In genomic region chr9:105500108-105500766, GRCh38 we compare ENCODE assay signal across 10 cellular contexts. TPM values are rescaled to one million over a fixed set of nuclear protein-coding genes. Genes with fewer than 3 reads are reported as not detected.
DNase-seq lines count a peak whose midpoint lies in the region; ATAC-seq and TF ChIP-seq lines count a peak whose summit lies in the region.
"Had no signal": no experiment of that assay in that cellular context is flagged by ENCODE, and none has a peak within 500 bp of the region (broad histone marks: within the 10 kb centered on the region; RNA-seq: fewer than 3 reads in every experiment).

No MANE protein-coding gene starts in this region.

- WGBS in GM23248 (ENCODE audit: low coverage in 1 of 2, low lambda C conversion rate in 2 of 2, missing lambda C conversion rate in 2 of 2), 2 experiments = 93 to 100% methylated on average over 2 of the region's 2 CpGs
- no CpG with 5 or more reads among the region's 2 CpGs for WGBS in neuronal stem cell (ENCODE audit: extremely low coverage in 2 of 2, insufficient read length in 2 of 2, insufficient replicate concordance in 1 of 2), 2 donors

- no peaks in the 10 kb centered on the region for H3K27me3 Mint-ChIP-seq in activated CD8-positive, alpha-beta memory T cell treated with anti-CD3 and anti-CD28 coated beads, Interleukin-2, amount 10 ng/mL, durations not matched to agents 7 days and 5 days
- H3K27me3 Mint-ChIP-seq in activated CD8-positive, alpha-beta T cell treated with anti-CD3 and anti-CD28 coated beads for 36 hours = no peaks in the 10 kb centered on the region
- H3K27me3 Mint-ChIP-seq: activated CD4-positive, alpha-beta T cell treated with anti-CD3 and anti-CD28 coated beads, Interleukin-2, amount 10 ng/mL, durations not matched to agents 7 days and 5 days had no signal

- H4K8ac ChIP-seq in neuronal stem cell (ENCODE audit: low read depth, low read length) = no peak overlapping the region

- H2AFZ ChIP-seq in GM23248 (no peak overlapping the region), neuronal stem cell (ENCODE audit: low read length) (no peak overlapping the region)

- peaks cover 6% of the 10 kb centered on the region for H3K4me1 Mint-ChIP-seq in activated CD8-positive, alpha-beta memory T cell treated with anti-CD3 and anti-CD28 coated beads, Interleukin-2, amount 10 ng/mL, durations not matched to agents 7 days and 5 days
- H3K4me1 Mint-ChIP-seq in activated CD8-positive, alpha-beta T cell treated with anti-CD3 and anti-CD28 coated beads for 36 hours (ENCODE audit: low read depth) = no peaks in the 10 kb centered on the region

- H4K20me1 ChIP-seq in GM23248 (ENCODE audit: insufficient read depth) = no peaks in the 10 kb centered on the region

- H3K4me2 ChIP-seq in GM23248 (ENCODE audit: unreplicated experiment) (no peak overlapping the region), neuronal stem cell (ENCODE audit: insufficient read depth, low read length, poor library complexity, severe bottlenecking) (no peak overlapping the region)

- no peaks in the 10 kb centered on the region for H3K9me3 Mint-ChIP-seq in activated CD8-positive, alpha-beta memory T cell treated with anti-CD3 and anti-CD28 coated beads, Interleukin-2, amount 10 ng/mL, durations not matched to agents 7 days and 5 days (ENCODE audit: low read depth)
- no peaks in the 10 kb centered on the region for H3K9me3 Mint-ChIP-seq in activated CD8-positive, alpha-beta T cell treated with anti-CD3 and anti-CD28 coated beads for 36 hours
- H3K9me3 Mint-ChIP-seq: activated CD4-positive, alpha-beta T cell treated with anti-CD3 and anti-CD28 coated beads, Interleukin-2, amount 10 ng/mL, durations not matched to agents 7 days and 5 days had no signal

- H3K9ac ChIP-seq in GM23248 = no peak overlapping the region
- no peak overlapping the region for H3K9ac ChIP-seq in neuronal stem cell (ENCODE audit: low read depth, low read length, poor library complexity)

- DNase-seq in kidney glomerular epithelial cell (lab: John Stamatoyannopoulos, UW) = peak; percentile 57
- DNase-seq in activated CD8-positive, alpha-beta memory T cell treated with anti-CD3 and anti-CD28 coated beads, Interleukin-2, amount 10 ng/mL, durations not matched to agents 7 days and 5 days = no peak
- DNase-seq in GM23248 = no peak
- no peak for DNase-seq in neuronal stem cell (ENCODE audit: low spot score)
- DNase-seq in activated CD8-positive, alpha-beta T cell treated with anti-CD3 and anti-CD28 coated beads for 36 hours = no peak
- DNase-seq: activated CD4-positive, alpha-beta T cell treated with anti-CD3 and anti-CD28 coated beads, Interleukin-2, amount 10 ng/mL, durations not matched to agents 7 days and 5 days; NCI-H2107 had no signal

- H3K9me3 ChIP-seq in GM23248 (ENCODE audit: low read depth) = no peaks in the 10 kb centered on the region
- peaks cover 0 to 4% of the 10 kb centered on the region in 2 donors for H3K9me3 ChIP-seq in neuronal stem cell (replicated peaks in 1 of 2; ENCODE audit: control insufficient read depth in 2 of 2, insufficient read depth in 1 of 2, low read depth in 1 of 2, low read length in 2 of 2)

- no peaks in the 10 kb centered on the region for H3K36me3 ChIP-seq in GM23248 (ENCODE audit: low read depth)
- H3K36me3 ChIP-seq in neuronal stem cell (replicated peaks in 1 of 2; ENCODE audit: control insufficient read depth in 2 of 2, insufficient read depth in 2 of 2, low read length in 2 of 2) = peaks cover 0 to 5% of the 10 kb centered on the region in 2 donors

- no peak overlapping the region for H2BK12ac ChIP-seq in neuronal stem cell (ENCODE audit: low read length)

- H3K27ac ChIP-seq in GM23248 = no peak overlapping the region
- no peak overlapping the region for H3K27ac ChIP-seq in neuronal stem cell (replicated peaks; ENCODE audit: low read length)

- H3K79me1 ChIP-seq in neuronal stem cell (ENCODE audit: low read depth, low read length) = no peaks in the 10 kb centered on the region

- H2BK15ac ChIP-seq in neuronal stem cell (ENCODE audit: low read length) = no peak overlapping the region

- H3K14ac ChIP-seq in neuronal stem cell (ENCODE audit: low read length) = no peak overlapping the region

- H3K4ac ChIP-seq in neuronal stem cell (ENCODE audit: low read length) = no peak overlapping the region

- POLR2A ChIA-PET in activated CD8-positive, alpha-beta T cell treated with anti-CD3 and anti-CD28 coated beads for 36 hours (lab: Charles Lee) = no interaction called here

- H3F3A ChIP-seq in GM23248 (ENCODE audit: insufficient read depth) = no peaks in the 10 kb centered on the region

- no peaks in the 10 kb centered on the region for H3K9me2 ChIP-seq in GM23248 (ENCODE audit: insufficient read depth)

- intact Hi-C loops in activated CD8-positive, alpha-beta T cell treated with anti-CD3 and anti-CD28 coated beads for 36 hours (cut with micrococcal nuclease) = no loop called here

- CTCF ChIA-PET in activated CD8-positive, alpha-beta memory T cell treated with anti-CD3 and anti-CD28 coated beads, Interleukin-2, amount 10 ng/mL, durations not matched to agents 7 days and 5 days (lab: Charles Lee) = interaction anchor here (1.7 kb wide), 1 partner anchor 23 kb away, joined by 4 read pairs; no protein-coding TSS in a partner anchor
- CTCF ChIA-PET in activated CD8-positive, alpha-beta T cell treated with anti-CD3 and anti-CD28 coated beads for 36 hours (lab: Charles Lee) = interaction anchor here (0.7 kb wide), 1 partner anchor 10 kb away, joined by 3 read pairs; no protein-coding TSS in a partner anchor

- no peak overlapping the region for H4K91ac ChIP-seq in neuronal stem cell (ENCODE audit: low read depth, low read length, poor library complexity)

- in situ Hi-C loops in GM23248 (cut with MboI) = no loop called here

- no peak overlapping the region for H3K4me3 Mint-ChIP-seq in activated CD8-positive, alpha-beta memory T cell treated with anti-CD3 and anti-CD28 coated beads, Interleukin-2, amount 10 ng/mL, durations not matched to agents 7 days and 5 days
- H3K4me3 Mint-ChIP-seq in activated CD8-positive, alpha-beta T cell treated with anti-CD3 and anti-CD28 coated beads for 36 hours = no peak overlapping the region
- H3K4me3 Mint-ChIP-seq: activated CD4-positive, alpha-beta T cell treated with anti-CD3 and anti-CD28 coated beads, Interleukin-2, amount 10 ng/mL, durations not matched to agents 7 days and 5 days had no signal

- H3K36me3 Mint-ChIP-seq in activated CD8-positive, alpha-beta memory T cell treated with anti-CD3 and anti-CD28 coated beads, Interleukin-2, amount 10 ng/mL, durations not matched to agents 7 days and 5 days = peaks cover 2% of the 10 kb centered on the region
- H3K36me3 Mint-ChIP-seq in activated CD8-positive, alpha-beta T cell treated with anti-CD3 and anti-CD28 coated beads for 36 hours (ENCODE audit: low read depth) = no peaks in the 10 kb centered on the region

- no peak overlapping the region for H3K18ac ChIP-seq in neuronal stem cell (ENCODE audit: low read length)

- H3K79me2 ChIP-seq in GM23248 (ENCODE audit: insufficient read depth) = peaks cover 72% of the 10 kb centered on the region

- H2AK5ac ChIP-seq in neuronal stem cell (ENCODE audit: low read depth, low read length) = no peak overlapping the region

- no peak overlapping the region for H3K27ac Mint-ChIP-seq in activated CD8-positive, alpha-beta memory T cell treated with anti-CD3 and anti-CD28 coated beads, Interleukin-2, amount 10 ng/mL, durations not matched to agents 7 days and 5 days
- no peak overlapping the region for H3K27ac Mint-ChIP-seq in activated CD8-positive, alpha-beta T cell treated with anti-CD3 and anti-CD28 coated beads for 36 hours
- H3K27ac Mint-ChIP-seq: activated CD4-positive, alpha-beta T cell treated with anti-CD3 and anti-CD28 coated beads, Interleukin-2, amount 10 ng/mL, durations not matched to agents 7 days and 5 days had no signal

- H2BK120ac ChIP-seq in neuronal stem cell (ENCODE audit: low read depth, low read length) = no peak overlapping the region

- no peak for TF ChIP-seq CTCF in activated CD8-positive, alpha-beta T cell treated with anti-CD3 and anti-CD28 coated beads for 36 hours (IDR thresholded peaks at IDR 0.05)

- H3K4me1 ChIP-seq in GM23248 (ENCODE audit: insufficient read depth) (peaks cover 6% of the 10 kb centered on the region; the same call in 1 of the 2 replicates), neuronal stem cell (ENCODE audit: control insufficient read depth in 2 of 2, insufficient read depth in 1 of 2, low read depth in 1 of 2, low read length in 2 of 2) (no peaks in the 10 kb centered on the region)

- no peak overlapping the region for H2BK5ac ChIP-seq in neuronal stem cell (ENCODE audit: low read length)

- ATAC-seq in GM18519 (IDR thresholded peaks at IDR 0.05; ENCODE audit: low FRiP score, unreplicated experiment) (peak; percentile 74), GM21825 (IDR thresholded peaks at IDR 0.05; ENCODE audit: unreplicated experiment) (peak; percentile 89), HG03558 (IDR thresholded peaks at IDR 0.05; ENCODE audit: extremely low read depth, unreplicated experiment) (peak; percentile 67)
- ATAC-seq in activated CD8-positive, alpha-beta memory T cell treated with anti-CD3 and anti-CD28 coated beads, Interleukin-2, amount 10 ng/mL, durations not matched to agents 7 days and 5 days = no peak
- no peak for ATAC-seq in activated CD8-positive, alpha-beta T cell treated with anti-CD3 and anti-CD28 coated beads for 36 hours

- H3K4me3 ChIP-seq in GM23248 (no peak overlapping the region), neuronal stem cell (ENCODE audit: low read length in 2 of 2) (no peak overlapping the region)

- no peak overlapping the region for H3K23ac ChIP-seq in neuronal stem cell (ENCODE audit: low read depth, low read length, poor library complexity)

- H3K27me3 ChIP-seq in GM23248 (replicated peaks; ENCODE audit: insufficient read depth) = no peaks in the 10 kb centered on the region
- H3K27me3 ChIP-seq in neuronal stem cell (ENCODE audit: control insufficient read depth in 3 of 3, insufficient read depth in 3 of 3, low read depth in 1 of 3, low read length in 3 of 3) = no peaks in the 10 kb centered on the region

RNA-seq across cellular contexts. Expression of gene FSD1L, which starts 52.4 kb away (rescaled TPM):
- 1 to 10 TPM; 6.3 to 9.2 TPM for total RNA-seq in activated CD8-positive, alpha-beta memory T cell treated with anti-CD3 and anti-CD28 coated beads, Interleukin-2, amount 10 ng/mL, durations not matched to agents 7 days and 5 days
- 1.3 and 2.7 TPM in 2 replicates for total RNA-seq in GM23248 (2014; rRNA removed; shearing (Covaris generic))
- polyA plus RNA-seq in GM23248 (2016; fragmentation: Nextera tagmentation; extraction: Ambion mirVana) = 2.0 and 2.7 TPM in 2 replicates
- polyA plus RNA-seq in neuronal stem cell (2013, experiment 1 of 2) = 6.1 TPM
- 5.8 TPM for polyA plus RNA-seq in neuronal stem cell (2013, experiment 2 of 2)
- total RNA-seq in activated CD8-positive, alpha-beta T cell treated with anti-CD3 and anti-CD28 coated beads for 36 hours = 1 to 10 TPM; 1.3 TPM

RNA-seq across cellular contexts. Expression of gene FKTN, which starts 57.7 kb away (rescaled TPM):
- total RNA-seq in activated CD8-positive, alpha-beta memory T cell treated with anti-CD3 and anti-CD28 coated beads, Interleukin-2, amount 10 ng/mL, durations not matched to agents 7 days and 5 days = 10 to 100 TPM; 11.8 to 16.4 TPM
- total RNA-seq in GM23248 (2014; rRNA removed; shearing (Covaris generic)) = 16.9 and 40.7 TPM in 2 replicates
- polyA plus RNA-seq in GM23248 (2016; fragmentation: Nextera tagmentation; extraction: Ambion mirVana) = 13.9 TPM in 2 replicates
- polyA plus RNA-seq in neuronal stem cell (2013, experiment 1 of 2) = 15.1 TPM
- 14.2 TPM for polyA plus RNA-seq in neuronal stem cell (2013, experiment 2 of 2)
- 10 to 100 TPM; 13.9 to 14.3 TPM for total RNA-seq in activated CD8-positive, alpha-beta T cell treated with anti-CD3 and anti-CD28 coated beads for 36 hours

Comparison
In these comparisons a context has a peak if more than half of its experiments do, and no peak if none do; other contexts are left out.
1. ATAC-seq: peak in GM18519 (single experiment), GM21825 (single experiment) and HG03558 (single experiment); none in activated CD8-positive, alpha-beta memory T cell treated with anti-CD3 and anti-CD28 coated beads, Interleukin-2, amount 10 ng/mL, durations not matched to agents 7 days and 5 days (single experiment) and activated CD8-positive, alpha-beta T cell treated with anti-CD3 and anti-CD28 coated beads for 36 hours (single experiment).